Comparison of ENCODE assay signal across 8 cellular contexts in the genomic region with DNA sequence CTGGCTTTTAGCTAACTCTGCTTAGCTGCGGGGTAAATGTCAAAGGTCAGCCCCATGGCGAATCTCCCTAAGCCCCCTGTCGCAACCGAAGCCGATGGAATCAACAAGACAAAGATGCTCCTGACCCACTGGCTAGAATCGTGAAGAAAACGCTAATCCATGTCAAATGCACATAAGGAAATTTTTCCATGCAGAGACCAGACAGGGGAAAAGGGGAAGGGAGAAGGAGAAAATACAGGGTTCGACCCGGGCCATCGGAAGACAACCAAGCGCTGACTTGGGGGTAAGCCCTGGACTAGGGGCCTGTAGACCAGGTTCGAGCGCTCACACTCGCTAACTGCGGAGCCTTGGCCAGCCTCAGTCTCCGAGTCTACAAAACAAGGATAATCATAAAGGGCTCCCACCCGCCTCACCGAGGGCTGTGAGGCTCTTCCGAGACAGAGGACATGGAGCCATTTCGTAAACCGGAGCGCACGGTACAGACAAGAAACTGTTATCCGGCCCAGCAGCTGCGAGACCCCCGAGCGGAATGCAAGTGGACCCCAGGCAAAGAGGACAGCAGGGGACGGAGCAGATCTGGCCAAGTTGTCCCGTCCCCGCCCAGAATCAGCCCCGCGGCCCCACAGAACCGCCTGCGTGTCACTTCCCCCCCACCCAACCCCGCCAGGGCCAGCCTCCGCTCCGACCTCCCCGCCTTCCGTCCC. TPM values are rescaled to one million over a fixed set of nuclear protein-coding genes. Genes with fewer than 3 reads are reported as not detected.
DNase-seq lines count a peak whose midpoint lies in the region; ATAC-seq and TF ChIP-seq lines count a peak whose summit lies in the region.

No MANE protein-coding gene starts in this region.

- H3K36me3 Mint-ChIP-seq in activated B cell treated with CpG ODN at 0.5 μM for 24 hours (ENCODE audit: low read depth): peaks cover 28% of the 10 kb centered on the region

- peak overlapping the region; percentile 93 for H3K27ac Mint-ChIP-seq in activated B cell treated with CpG ODN at 0.5 μM for 24 hours

- intact Hi-C loops in activated B cell treated with CpG ODN at 0.5 μM for 24 hours (cut with micrococcal nuclease): loop anchor here (1.0 to 5.0 kb wide), 7 partner anchors 24 to 853 kb away; partner anchors contain the start of genes AIFM2, EIF4EBP2, PPA1 and SGPL1

- no peaks in the 10 kb centered on the region for H3K9me3 Mint-ChIP-seq in activated B cell treated with CpG ODN at 0.5 μM for 24 hours

- H3K4me3 ChIP-seq in foreskin fibroblast (ENCODE audit: low read depth in 1 of 2, low read length in 2 of 2): peak overlapping the region; percentile 94 to 100

- peak overlapping the region; percentile 94 for H3K4me3 Mint-ChIP-seq in activated B cell treated with CpG ODN at 0.5 μM for 24 hours

- H3K27me3 Mint-ChIP-seq in activated B cell treated with CpG ODN at 0.5 μM for 24 hours: no peaks in the 10 kb centered on the region

- ATAC-seq in GM18511 (IDR thresholded peaks at IDR 0.05; ENCODE audit: unreplicated experiment): peak; percentile 17
- ATAC-seq in HG02973 (IDR thresholded peaks at IDR 0.05; ENCODE audit: unreplicated experiment): peak; percentile 8
- peak; percentile 29 for ATAC-seq in activated B cell treated with CpG ODN at 0.5 μM for 24 hours (ENCODE audit: low read depth)
- ATAC-seq in HG02798 (IDR thresholded peaks at IDR 0.05; ENCODE audit: poor library complexity, unreplicated experiment): no peak

- TF ChIP-seq CTCF in activated B cell treated with CpG ODN at 0.5 μM for 24 hours (IDR thresholded peaks at IDR 0.05) (no peak), foreskin fibroblast (IDR thresholded peaks at IDR 0.05; ENCODE audit: low read depth, low read length) (no peak)

- peaks cover 43% of the 10 kb centered on the region for H3K4me1 Mint-ChIP-seq in activated B cell treated with CpG ODN at 0.5 μM for 24 hours

- DNase-seq in activated B cell treated with CpG ODN at 0.5 μM for 24 hours (no peak), foreskin fibroblast (no peak), pons (ENCODE audit: low spot score) (peak; percentile 24), NCI-H524 (lab: John Stamatoyannopoulos, UW) (no peak), globus pallidus (ENCODE audit: low spot score) (no peak)

- CTCF ChIA-PET in activated B cell treated with CpG ODN at 0.5 μM for 24 hours (lab: Charles Lee): interaction anchor here (0.8 to 1.7 kb wide), 2 partner anchors 24 to 64 kb away, joined by 3 to 17 read pairs; partner anchors contain the start of genes PPA1 and TYSND1

- POLR2A ChIA-PET in activated B cell treated with CpG ODN at 0.5 μM for 24 hours (lab: Charles Lee): interaction anchor here (0.6 to 5.2 kb wide), 14 partner anchors 8 to 1838 kb away, joined by 3 to 106 read pairs (median 5); partner anchors contain the start of genes EIF4EBP2, HNRNPH3, PPA1 and TYSND1

RNA-seq across cellular contexts. Expression of gene SAR1A, which starts 0.5 kb away (rescaled TPM):
- total RNA-seq in activated B cell treated with CpG ODN at 0.5 μM for 24 hours: 65.9 and 67.6 TPM in 2 replicates

RNA-seq across cellular contexts. Expression of gene TYSND1, which starts 23.3 kb away (rescaled TPM):
- total RNA-seq in activated B cell treated with CpG ODN at 0.5 μM for 24 hours: 18.2 and 22.0 TPM in 2 replicates

RNA-seq across cellular contexts. Expression of gene AIFM2, which starts 37.2 kb away (rescaled TPM):
- total RNA-seq in activated B cell treated with CpG ODN at 0.5 μM for 24 hours: 8.9 and 10.8 TPM in 2 replicates
